26 cellular contexts compared by ENCODE assay signal in genomic region chr12:69996722-69997121, GRCh38.
DNase-seq lines count a peak whose midpoint lies in the region; ATAC-seq, FAIRE-seq and TF ChIP-seq lines count a peak whose summit lies in the region.
"Had no signal": no experiment of that assay in that cellular context is flagged by ENCODE, and none has a peak within 500 bp of the region (broad histone marks: within the 10 kb centered on the region; RNA-seq: fewer than 3 reads in every experiment).

No MANE protein-coding gene starts in this region.

- no peaks in the 10 kb centered on the region for H3K4me1 ChIP-seq in K562 (replicated peaks in 1 of 2; ENCODE audit: control insufficient read depth in 2 of 2, insufficient read depth in 2 of 2, low read length in 2 of 2)
- peaks cover 0 to 76% (median 22%) of the 10 kb centered on the region in 4 donors for H3K4me1 ChIP-seq in tibial artery
- peaks cover 0 to 2% of the 10 kb centered on the region in 2 donors for H3K4me1 ChIP-seq in kidney (ENCODE audit: control insufficient read depth in 1 of 2, insufficient read depth in 1 of 2, low read depth in 1 of 2, low read length in 2 of 2)
- H3K4me1 ChIP-seq: A549; BLaER1 treated with 17β-estradiol and CSF1 and Interleukin-3, amounts not matched to agents 10 nM and 100 nM; Caco-2 had no signal

- no peaks in the 10 kb centered on the region for H4K20me1 ChIP-seq in K562 (replicated peaks; ENCODE audit: control insufficient read depth, insufficient read depth, low read length)
- H4K20me1 ChIP-seq: BLaER1 treated with 17β-estradiol and CSF1 and Interleukin-3, amounts not matched to agents 10 nM and 100 nM had no signal

- no peaks in the 10 kb centered on the region for H3K36me3 Mint-ChIP-seq in activated CD4-positive, alpha-beta T cell treated with anti-CD3 and anti-CD28 coated beads, Interleukin-2, amount 10 ng/mL, durations not matched to agents 24 days and 14 days (ENCODE audit: low read depth)
- no peaks in the 10 kb centered on the region for H3K36me3 Mint-ChIP-seq in activated CD8-positive, alpha-beta T cell treated with anti-CD3 and anti-CD28 coated beads, Interleukin-2, amount 10 ng/mL, durations not matched to agents 7 days and 5 days (ENCODE audit: low read depth)
- H3K36me3 Mint-ChIP-seq: CD8-positive, alpha-beta T cell had no signal

- DNase-seq in activated CD4-positive, alpha-beta T cell treated with anti-CD3 and anti-CD28 coated beads, Interleukin-2, amount 10 ng/mL, durations not matched to agents 24 days and 14 days: peak; percentile 22
- no peak for DNase-seq in activated CD4-positive, alpha-beta T cell treated with anti-CD3 and anti-CD28 coated beads for 4 hours
- DNase-seq in K562 (ENCODE audit: extremely low read depth in 1 of 4, low spot score in 3 of 4): no peak
- DNase-seq in tibial artery: no peak
- DNase-seq in kidney: no peak
- no peak for DNase-seq in activated CD8-positive, alpha-beta T cell treated with anti-CD3 and anti-CD28 coated beads, Interleukin-2, amount 10 ng/mL, durations not matched to agents 7 days and 5 days
- DNase-seq: AML-193; Caco-2; Calu3; CD4-positive, alpha-beta T cell; CD8-positive, alpha-beta T cell; DMS 273 treated with DMSO at 0.1 percent for 48 hours; DMS153; DMS53; DMS79; DND-41; EL; GDM1 had no signal

- H3K9me3 Mint-ChIP-seq in activated CD4-positive, alpha-beta T cell treated with anti-CD3 and anti-CD28 coated beads, Interleukin-2, amount 10 ng/mL, durations not matched to agents 24 days and 14 days: no peaks in the 10 kb centered on the region
- H3K9me3 Mint-ChIP-seq in activated CD8-positive, alpha-beta T cell treated with anti-CD3 and anti-CD28 coated beads, Interleukin-2, amount 10 ng/mL, durations not matched to agents 7 days and 5 days (ENCODE audit: insufficient read depth): no peaks in the 10 kb centered on the region

- H3K27me3 ChIP-seq in K562 (ENCODE audit: control insufficient read depth in 2 of 2, insufficient read depth in 2 of 2, low read length in 2 of 2) (0 out of 5 replicates have a peak, but pooled peaks cover 0 to 5% of the 10 kb centered on the region in 2 experiments), tibial artery (no peaks in the 10 kb centered on the region)
- H3K27me3 ChIP-seq: BLaER1 treated with 17β-estradiol and CSF1 and Interleukin-3, amounts not matched to agents 10 nM and 100 nM had no signal

- no peak overlapping the region for H3K27ac Mint-ChIP-seq in activated CD4-positive, alpha-beta T cell treated with anti-CD3 and anti-CD28 coated beads, Interleukin-2, amount 10 ng/mL, durations not matched to agents 24 days and 14 days
- no peak overlapping the region for H3K27ac Mint-ChIP-seq in activated CD8-positive, alpha-beta T cell treated with anti-CD3 and anti-CD28 coated beads, Interleukin-2, amount 10 ng/mL, durations not matched to agents 7 days and 5 days
- H3K27ac Mint-ChIP-seq: B cell; CD4-positive, alpha-beta T cell; CD8-positive, alpha-beta T cell had no signal

- BruUV-seq in K562 (replicated peaks; lab: Mats Ljungman, UMichigan): no TSS peak

- H3K9me3 ChIP-seq in K562 (replicated peaks; ENCODE audit: control insufficient read depth, insufficient read depth, low read depth, low read length): no peaks in the 10 kb centered on the region
- H3K9me3 ChIP-seq in tibial artery: no peaks in the 10 kb centered on the region
- no peaks in the 10 kb centered on the region for H3K9me3 ChIP-seq in kidney (ENCODE audit: control insufficient read depth in 1 of 2, low read length in 2 of 2)
- H3K9me3 ChIP-seq: A549, Caco-2 had no signal

- POLR2A ChIA-PET in K562 (lab: Yijun Ruan, JAX): no interaction called here
- POLR2A ChIA-PET in activated CD8-positive, alpha-beta T cell treated with anti-CD3 and anti-CD28 coated beads, Interleukin-2, amount 10 ng/mL, durations not matched to agents 7 days and 5 days (lab: Charles Lee): no interaction called here

- no peak overlapping the region for H2AFZ ChIP-seq in K562 (ENCODE audit: low read depth, low read length)

- TF ChIP-seq POLR2A in K562 (conservative IDR thresholded peaks at IDR 0.05): no peak

- no peaks in the 10 kb centered on the region for H3K27me3 Mint-ChIP-seq in activated CD4-positive, alpha-beta T cell treated with anti-CD3 and anti-CD28 coated beads, Interleukin-2, amount 10 ng/mL, durations not matched to agents 24 days and 14 days
- H3K27me3 Mint-ChIP-seq in activated CD8-positive, alpha-beta T cell treated with anti-CD3 and anti-CD28 coated beads, Interleukin-2, amount 10 ng/mL, durations not matched to agents 7 days and 5 days (ENCODE audit: low read depth): no peaks in the 10 kb centered on the region

- in situ Hi-C loops in K562 (cut with MboI): no loop called here

- FAIRE-seq in K562 (lab: Jason Lieb, UNC) (no peak), kidney (lab: Jason Lieb, UNC) (no peak)
- FAIRE-seq: A549, GM12878, GM12892, GM18507 had no signal

- H3K4me2 ChIP-seq in K562 (ENCODE audit: insufficient read depth, low read length): no peak overlapping the region
- H3K4me2 ChIP-seq: A549; BLaER1 treated with 17β-estradiol and CSF1 and Interleukin-3, amounts not matched to agents 10 nM and 100 nM had no signal

- TF ChIP-seq RAD21 in K562 (CRISPR knock-in tag; conservative IDR thresholded peaks at IDR 0.05 in 1 of 2, IDR thresholded peaks at IDR 0.05 in 1 of 2): no peak

- H3K4me1 Mint-ChIP-seq in activated CD4-positive, alpha-beta T cell treated with anti-CD3 and anti-CD28 coated beads, Interleukin-2, amount 10 ng/mL, durations not matched to agents 24 days and 14 days: no peaks in the 10 kb centered on the region
- H3K4me1 Mint-ChIP-seq in activated CD8-positive, alpha-beta T cell treated with anti-CD3 and anti-CD28 coated beads, Interleukin-2, amount 10 ng/mL, durations not matched to agents 7 days and 5 days (ENCODE audit: low read depth): no peaks in the 10 kb centered on the region
- H3K4me1 Mint-ChIP-seq: B cell had no signal

- H3K79me2 ChIP-seq in K562 (ENCODE audit: control insufficient read depth, insufficient read depth, low read length): no peaks in the 10 kb centered on the region

- no peaks in the 10 kb centered on the region for H3K9me1 ChIP-seq in K562 (ENCODE audit: control insufficient read depth, insufficient read depth, low read length)

- H3K4me3 Mint-ChIP-seq in activated CD4-positive, alpha-beta T cell treated with anti-CD3 and anti-CD28 coated beads, Interleukin-2, amount 10 ng/mL, durations not matched to agents 24 days and 14 days: no peak overlapping the region
- no peak overlapping the region for H3K4me3 Mint-ChIP-seq in activated CD8-positive, alpha-beta T cell treated with anti-CD3 and anti-CD28 coated beads, Interleukin-2, amount 10 ng/mL, durations not matched to agents 7 days and 5 days
- H3K4me3 Mint-ChIP-seq: B cell; CD4-positive, alpha-beta T cell; CD8-positive, alpha-beta T cell had no signal

- 11% methylated on average over 2 of the region's 2 CpGs for WGBS in K562 (ENCODE audit: insufficient coverage, low coverage, missing lambda C conversion rate)

- no peak for ATAC-seq in K562
- no peak for ATAC-seq in activated CD8-positive, alpha-beta T cell treated with anti-CD3 and anti-CD28 coated beads, Interleukin-2, amount 10 ng/mL, durations not matched to agents 7 days and 5 days
- ATAC-seq: A549; CD8-positive, alpha-beta T cell; GM12878 had no signal

- H3K27ac ChIP-seq in K562 (ENCODE audit: extremely low read depth, low read depth, low read length): no peak overlapping the region
- peak overlapping the region; percentile 66 to 82 for H3K27ac ChIP-seq in tibial artery
- no peak overlapping the region for H3K27ac ChIP-seq in kidney (ENCODE audit: low read depth in 2 of 2, low read length in 2 of 2)
- H3K27ac ChIP-seq: 22Rv1; A549; BLaER1 treated with 17β-estradiol and CSF1 and Interleukin-3, amounts not matched to agents 10 nM and 100 nM; C4-2B had no signal

- CTCF ChIA-PET in K562 (lab: Yijun Ruan, JAX; ENCODE audit: low intra/inter-chr PET ratio): no interaction called here
- CTCF ChIA-PET in activated CD8-positive, alpha-beta T cell treated with anti-CD3 and anti-CD28 coated beads, Interleukin-2, amount 10 ng/mL, durations not matched to agents 7 days and 5 days (lab: Charles Lee): interaction anchor here (1.4 kb wide), 1 partner anchor 96 kb away, joined by 3 read pairs; no protein-coding TSS in a partner anchor

- H3K36me3 ChIP-seq in K562 (ENCODE audit: control insufficient read depth, insufficient read depth, low read length): no peaks in the 10 kb centered on the region
- H3K36me3 ChIP-seq in tibial artery: no peaks in the 10 kb centered on the region
- no peaks in the 10 kb centered on the region for H3K36me3 ChIP-seq in kidney (ENCODE audit: control insufficient read depth in 1 of 2, insufficient read depth in 2 of 2, low read length in 2 of 2)
- H3K36me3 ChIP-seq: BLaER1 treated with 17β-estradiol and CSF1 and Interleukin-3, amounts not matched to agents 10 nM and 100 nM had no signal

- no peak for TF ChIP-seq CTCF in K562 (IDR thresholded peaks at IDR 0.05 in 2 of 3, conservative IDR thresholded peaks at IDR 0.05 in 1 of 3; ENCODE audit: insufficient read depth in 2 of 3, low read depth in 1 of 3, low read length in 3 of 3)
- TF ChIP-seq CTCF in tibial artery (IDR thresholded peaks at IDR 0.05): no peak
- TF ChIP-seq CTCF in kidney (IDR thresholded peaks at IDR 0.05; ENCODE audit: borderline replicate concordance, extremely low read depth, insufficient read depth): no peak

- H3K9ac ChIP-seq in K562 (ENCODE audit: insufficient read depth in 1 of 2, low read depth in 2 of 2, low read length in 2 of 2): no peak overlapping the region
- no peak overlapping the region for H3K9ac ChIP-seq in kidney (ENCODE audit: low read length in 2 of 2)
- H3K9ac ChIP-seq: BLaER1 treated with 17β-estradiol and CSF1 and Interleukin-3, amounts not matched to agents 10 nM and 100 nM had no signal

- intact Hi-C loops in activated CD4-positive, alpha-beta T cell treated with anti-CD3 and anti-CD28 coated beads, Interleukin-2, amount 10 ng/mL, durations not matched to agents 24 days and 14 days (cut with micrococcal nuclease): no loop called here
- intact Hi-C loops in K562 (cut with micrococcal nuclease): no loop called here
- intact Hi-C loops in tibial artery (cut with DNase I; ENCODE audit: low total_unique reads): no loop called here
- intact Hi-C loops in kidney (cut with DNase I): no loop called here

- TF ChIP-seq EP300 in K562 (IDR thresholded peaks at IDR 0.05; ENCODE audit: low read length): no peak

- H3K4me3 ChIP-seq in K562 (no peak overlapping the region), tibial artery (no peak overlapping the region), kidney (ENCODE audit: low read length in 2 of 2) (no peak overlapping the region)
- H3K4me3 ChIP-seq: A549; BLaER1 treated with 17β-estradiol and CSF1 and Interleukin-3, amounts not matched to agents 10 nM and 100 nM; GM12878 had no signal

TF ChIP-seq in K562, 482 proteins besides CTCF, POLR2A, EP300 and RAD21:
- TF ChIP-seq RBM25 (IDR thresholded peaks at IDR 0.05; ENCODE audit: low read depth, low read length, severe bottlenecking) (peak; percentile 72), ZNF77 (CRISPR knock-in tag; IDR thresholded peaks at IDR 0.05) (no peak)

Comparison
In these comparisons a context has a peak if more than half of its experiments do, and no peak if none do; other contexts are left out.
1. H3K27ac ChIP-seq: peak in tibial artery (2 of 2); none in K562 (single experiment) and kidney (0 of 2).